8 cellular contexts compared by ENCODE assay signal in genomic region chr19:27793644-27794443, GRCh38.
DNase-seq lines count a peak whose midpoint lies in the region; ATAC-seq and TF ChIP-seq lines count a peak whose summit lies in the region.

No MANE protein-coding gene starts in this region.

- no peaks in the 10 kb centered on the region for H3K27me3 Mint-ChIP-seq in IgD-negative memory B cell
- no peaks in the 10 kb centered on the region for H3K27me3 Mint-ChIP-seq in activated T-cell treated with anti-CD3 and anti-CD28 coated beads, Interleukin-2, amount 50 U/mL, for 4 hours (ENCODE audit: low read depth)

- H3K27ac ChIP-seq in PC-3 (ENCODE audit: low read length) (peak overlapping the region; percentile 78), muscle layer of colon (ENCODE audit: low read depth, low read length) (peak overlapping the region; percentile 81)

- TSS peak; percentile 48 for BruUV-seq in PC-3 (replicated peaks; lab: Mats Ljungman, UMichigan)

- peak overlapping the region; percentile 62 to 97 (median 84) for H3K27ac Mint-ChIP-seq in IgD-negative memory B cell

- H3K4me1 Mint-ChIP-seq in IgD-negative memory B cell, result peaks cover 14 to 28% (median 21%) of the 10 kb centered on the region in 3 donors
- H3K4me1 Mint-ChIP-seq in activated T-cell treated with anti-CD3 and anti-CD28 coated beads, Interleukin-2, amount 50 U/mL, for 4 hours (ENCODE audit: low read depth), result peaks cover 28% of the 10 kb centered on the region

- intact Hi-C loops in PC-3 (cut with micrococcal nuclease), result no loop called here

- peaks cover 16% of the 10 kb centered on the region; the same call in 1 of the 2 replicates for H4K20me1 ChIP-seq in PC-3 (ENCODE audit: low read length)

- H3K79me2 ChIP-seq in PC-3 (ENCODE audit: low read length), result peaks cover 65% of the 10 kb centered on the region

- H3K4me3 Mint-ChIP-seq in IgD-negative memory B cell, result peak overlapping the region; percentile 82 to 97 (median 96)
- peak overlapping the region; percentile 94 for H3K4me3 Mint-ChIP-seq in activated T-cell treated with anti-CD3 and anti-CD28 coated beads, Interleukin-2, amount 50 U/mL, for 4 hours

- no peaks in the 10 kb centered on the region for H3F3A ChIP-seq in PC-3 (ENCODE audit: low read length, unreplicated experiment)

- H3K4me2 ChIP-seq in PC-3 (ENCODE audit: low read length), result peak overlapping the region; percentile 91

- H3K4me3 ChIP-seq in PC-3 (ENCODE audit: low read length), result peak overlapping the region; percentile 77
- peak overlapping the region; percentile 91 to 98 for H3K4me3 ChIP-seq in muscle layer of colon (ENCODE audit: low read depth in 1 of 2, low read length in 2 of 2)

- H3K9ac ChIP-seq in PC-3 (ENCODE audit: low read length) (peak overlapping the region; percentile 87), muscle layer of colon (ENCODE audit: low read length) (peak overlapping the region; percentile 45)

- DNase-seq in DMS153 (lab: John Stamatoyannopoulos, UW), result peak; percentile 87
- peak; percentile 86 for DNase-seq in PC-3
- peak; percentile 85 for DNase-seq in activated T-cell treated with anti-CD3 and anti-CD28 coated beads, Interleukin-2, amount 50 U/mL, for 4 hours
- peak; percentile 75 to 78 for DNase-seq in stimulated activated CD8-positive, alpha-beta memory T cell treated with anti-CD3 and anti-CD28 coated beads, Interleukin-7, amount 100 ng/mL, for 1 hour (ENCODE audit: low read depth in 2 of 2)

- peak overlapping the region; percentile 79 for H2AFZ ChIP-seq in PC-3 (ENCODE audit: low read length)

- no peaks in the 10 kb centered on the region for H3K9me2 ChIP-seq in PC-3 (replicated peaks; ENCODE audit: low read length)

- ATAC-seq in GM21576 (IDR thresholded peaks at IDR 0.05; ENCODE audit: unreplicated experiment) (peak; percentile 88), PC-3 (peak; percentile 93), esophagus mucosa (peak; percentile 98)
- ATAC-seq in activated T-cell treated with anti-CD3 and anti-CD28 coated beads, Interleukin-2, amount 50 U/mL, for 4 hours, result peak; percentile 95 to 96

- peaks cover 4% of the 10 kb centered on the region for H3K36me3 Mint-ChIP-seq in IgD-negative memory B cell
- H3K36me3 Mint-ChIP-seq in activated T-cell treated with anti-CD3 and anti-CD28 coated beads, Interleukin-2, amount 50 U/mL, for 4 hours (ENCODE audit: insufficient read depth), result peaks cover 12% of the 10 kb centered on the region

- no peaks in the 10 kb centered on the region for H3K27me3 ChIP-seq in PC-3 (ENCODE audit: low read length)
- no peaks in the 10 kb centered on the region for H3K27me3 ChIP-seq in muscle layer of colon (ENCODE audit: control insufficient read depth in 1 of 2, insufficient read depth in 2 of 2, low read length in 2 of 2)

- H3K36me3 ChIP-seq in PC-3 (ENCODE audit: low read depth, low read length) (no peaks in the 10 kb centered on the region), muscle layer of colon (ENCODE audit: insufficient read depth, low read length) (no peaks in the 10 kb centered on the region)

- POLR2A ChIA-PET in PC-3 (lab: Charles Lee; ENCODE audit: unreplicated experiment), result no interaction called here

- CTCF ChIA-PET in PC-3 (lab: Charles Lee), result no interaction called here

- H3K4me1 ChIP-seq in PC-3 (ENCODE audit: insufficient read depth, low read length) (no peaks in the 10 kb centered on the region; the same call in 1 of the 2 replicates), muscle layer of colon (ENCODE audit: insufficient read depth, low read length) (peaks cover 12% of the 10 kb centered on the region)

- no peaks in the 10 kb centered on the region for H3K9me3 Mint-ChIP-seq in IgD-negative memory B cell
- no peaks in the 10 kb centered on the region for H3K9me3 Mint-ChIP-seq in activated T-cell treated with anti-CD3 and anti-CD28 coated beads, Interleukin-2, amount 50 U/mL, for 4 hours

- no peak for TF ChIP-seq CTCF in PC-3 (conservative IDR thresholded peaks at IDR 0.05; ENCODE audit: low read depth, low read length)

- H3K9me3 ChIP-seq in PC-3 (ENCODE audit: low read length) (no peaks in the 10 kb centered on the region), muscle layer of colon (ENCODE audit: low read length) (no peaks in the 10 kb centered on the region)

Comparison
In these comparisons a context has a peak if more than half of its experiments do, and no peak if none do; other contexts are left out.
1. Peak in every context shown above with its lines: DNase-seq, ATAC-seq, H3K4me3 ChIP-seq and H3K27ac ChIP-seq.